1 cellular context compared by ENCODE assay signal in the genomic region with DNA sequence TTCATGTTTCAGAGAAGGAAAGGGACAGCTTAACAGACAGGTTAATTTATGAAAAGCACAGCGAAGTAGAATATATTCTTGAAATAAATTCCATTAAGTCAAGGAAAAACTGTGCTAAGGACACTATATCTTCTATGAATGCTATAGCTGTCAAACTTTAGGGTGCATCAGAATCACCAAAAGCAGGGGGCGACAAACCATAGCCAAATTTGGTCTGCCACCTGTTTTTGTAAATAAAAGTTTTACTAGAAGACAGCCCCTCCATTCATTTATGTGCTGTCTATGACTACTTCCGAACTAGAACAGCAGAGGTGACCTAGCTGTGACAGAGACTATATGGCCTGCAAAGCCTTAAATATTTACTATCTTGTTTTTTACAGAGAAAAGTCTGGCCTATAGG.
TF ChIP-seq lines count a peak whose summit lies in the region.

No MANE protein-coding gene starts in this region.

TF ChIP-seq in HepG2, 621 proteins besides CTCF, POLR2A, EP300 and RAD21 (continued from another document):
- TF ChIP-seq, protein P1, sequence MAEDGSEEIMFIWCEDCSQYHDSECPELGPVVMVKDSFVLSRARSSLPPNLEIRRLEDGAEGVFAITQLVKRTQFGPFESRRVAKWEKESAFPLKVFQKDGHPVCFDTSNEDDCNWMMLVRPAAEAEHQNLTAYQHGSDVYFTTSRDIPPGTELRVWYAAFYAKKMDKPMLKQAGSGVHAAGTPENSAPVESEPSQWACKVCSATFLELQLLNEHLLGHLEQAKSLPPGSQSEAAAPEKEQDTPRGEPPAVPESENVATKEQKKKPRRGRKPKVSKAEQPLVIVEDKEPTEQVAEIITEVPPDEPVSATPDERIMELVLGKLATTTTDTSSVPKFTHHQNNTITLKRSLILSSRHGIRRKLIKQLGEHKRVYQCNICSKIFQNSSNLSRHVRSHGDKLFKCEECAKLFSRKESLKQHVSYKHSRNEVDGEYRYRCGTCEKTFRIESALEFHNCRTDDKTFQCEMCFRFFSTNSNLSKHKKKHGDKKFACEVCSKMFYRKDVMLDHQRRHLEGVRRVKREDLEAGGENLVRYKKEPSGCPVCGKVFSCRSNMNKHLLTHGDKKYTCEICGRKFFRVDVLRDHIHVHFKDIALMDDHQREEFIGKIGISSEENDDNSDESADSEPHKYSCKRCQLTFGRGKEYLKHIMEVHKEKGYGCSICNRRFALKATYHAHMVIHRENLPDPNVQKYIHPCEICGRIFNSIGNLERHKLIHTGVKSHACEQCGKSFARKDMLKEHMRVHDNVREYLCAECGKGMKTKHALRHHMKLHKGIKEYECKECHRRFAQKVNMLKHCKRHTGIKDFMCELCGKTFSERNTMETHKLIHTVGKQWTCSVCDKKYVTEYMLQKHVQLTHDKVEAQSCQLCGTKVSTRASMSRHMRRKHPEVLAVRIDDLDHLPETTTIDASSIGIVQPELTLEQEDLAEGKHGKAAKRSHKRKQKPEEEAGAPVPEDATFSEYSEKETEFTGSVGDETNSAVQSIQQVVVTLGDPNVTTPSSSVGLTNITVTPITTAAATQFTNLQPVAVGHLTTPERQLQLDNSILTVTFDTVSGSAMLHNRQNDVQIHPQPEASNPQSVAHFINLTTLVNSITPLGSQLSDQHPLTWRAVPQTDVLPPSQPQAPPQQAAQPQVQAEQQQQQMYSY (CRISPR knock-in tag; IDR thresholded peaks at IDR 0.05): no peak
- no peak for TF ChIP-seq ZNF207 (IDR thresholded peaks at IDR 0.05; ENCODE audit: borderline replicate concordance)
- no peak for TF ChIP-seq ZNF331 (CRISPR knock-in tag; IDR thresholded peaks at IDR 0.05)
- no peak for TF ChIP-seq ZNF333 (CRISPR knock-in tag; IDR thresholded peaks at IDR 0.05; ENCODE audit: borderline replicate concordance)
